ENCODE assay signal across 8 cellular contexts in genomic region chr19:16608290-16608704, GRCh38. TPM values are rescaled to one million over a fixed set of nuclear protein-coding genes. Genes with fewer than 3 reads are reported as not detected.
DNase-seq lines count a peak whose midpoint lies in the region; ATAC-seq and TF ChIP-seq lines count a peak whose summit lies in the region.

No MANE protein-coding gene starts in this region.

- H3K27me3 ChIP-seq in neutrophil: no peaks in the 10 kb centered on the region

- intact Hi-C loops in OCI-LY7 (cut with micrococcal nuclease; ENCODE audit: unreplicated experiment): no loop called here

- peaks cover 64% of the 10 kb centered on the region for H3K4me1 ChIP-seq in OCI-LY7 (ENCODE audit: insufficient read depth, low read length, poor library complexity, severe bottlenecking)
- H3K4me1 ChIP-seq in neutrophil (ENCODE audit: control insufficient read depth in 1 of 2, insufficient read depth in 1 of 2, low read depth in 1 of 2, low read length in 1 of 2): peaks cover 40 to 46% of the 10 kb centered on the region in 2 experiments

- DNase-seq in CD1c-positive myeloid dendritic cell (ENCODE audit: extremely low spot score) (peak; percentile 67), OCI-LY7 (ENCODE audit: low spot score) (no peak), epithelial cell of esophagus (ENCODE audit: low read depth) (peak; percentile 66), mesenteric fat pad (ENCODE audit: low spot score) (no peak), LoVo (ENCODE audit: low spot score) (no peak), NCI-H748 treated with DMSO at 0.1 percent for 48 hours (lab: John Stamatoyannopoulos, UW) (no peak)

- H3K27ac ChIP-seq in OCI-LY7 (ENCODE audit: low read depth, low read length, poor library complexity, severe bottlenecking) (peak overlapping the region; percentile 15), neutrophil (peak overlapping the region; percentile 59)

- H3K9me2 ChIP-seq in OCI-LY7 (ENCODE audit: insufficient read depth, low read length): no peaks in the 10 kb centered on the region

- peaks cover 43% of the 10 kb centered on the region for H4K20me1 ChIP-seq in OCI-LY7 (ENCODE audit: insufficient read depth, low read length)

- no peak overlapping the region for H3K4me3 ChIP-seq in OCI-LY7 (ENCODE audit: low read depth, low read length, poor library complexity, severe bottlenecking)
- H3K4me3 ChIP-seq in epithelial cell of esophagus (ENCODE audit: low read length): no peak overlapping the region
- H3K4me3 ChIP-seq in neutrophil (ENCODE audit: low read depth in 1 of 2, low read length in 1 of 2): no peak overlapping the region

- peak overlapping the region; percentile 12; the same call in 1 of the 2 replicates for H3K4me2 ChIP-seq in OCI-LY7 (ENCODE audit: low read length)

- H3K79me2 ChIP-seq in OCI-LY7 (ENCODE audit: insufficient read depth, low read depth, low read length): peaks cover 100% of the 10 kb centered on the region

- POLR2A ChIA-PET in OCI-LY7 (lab: Charles Lee): no interaction called here

- H3K9me3 ChIP-seq in OCI-LY7 (ENCODE audit: low read length) (no peaks in the 10 kb centered on the region), neutrophil (no peaks in the 10 kb centered on the region)

- TSS peak; percentile 19 for BruUV-seq in OCI-LY7 (replicated peaks; lab: Mats Ljungman, UMichigan)

- H2AFZ ChIP-seq in OCI-LY7 (ENCODE audit: low read length): no peak overlapping the region

- no peak for ATAC-seq in GM18520 (IDR thresholded peaks at IDR 0.05; ENCODE audit: unreplicated experiment)

- CTCF ChIA-PET in OCI-LY7 (lab: Charles Lee; ENCODE audit: unreplicated experiment): no interaction called here

- no peak for TF ChIP-seq CTCF in OCI-LY7 (conservative IDR thresholded peaks at IDR 0.05; ENCODE audit: low read length)
- no peak for TF ChIP-seq CTCF in epithelial cell of esophagus (IDR thresholded peaks at IDR 0.05; ENCODE audit: insufficient read depth, low read depth, low read length, missing control alignments)
- TF ChIP-seq CTCF in neutrophil (IDR thresholded peaks at IDR 0.05): no peak

- peaks cover 23% of the 10 kb centered on the region; the same call in 1 of the 2 replicates for H3K36me3 ChIP-seq in OCI-LY7 (ENCODE audit: insufficient read depth, low read length)
- H3K36me3 ChIP-seq in neutrophil: no peaks in the 10 kb centered on the region

RNA-seq across cellular contexts. Expression of gene MED26, which starts 19.7 kb away (rescaled TPM):
- total RNA-seq in OCI-LY7 (2014; rRNA removed; shearing (Covaris generic)): 17.2 and 19.4 TPM in 2 replicates
- total RNA-seq in OCI-LY7 (2022): 26.8 and 27.1 TPM in 2 replicates
- total RNA-seq in mesenteric fat pad: 12.7 TPM

RNA-seq across cellular contexts. Expression of gene SLC35E1, which starts 36.1 kb away (rescaled TPM):
- 17.3 and 21.1 TPM in 2 replicates for total RNA-seq in OCI-LY7 (2014; rRNA removed; shearing (Covaris generic))
- total RNA-seq in OCI-LY7 (2022): 37.2 and 41.2 TPM in 2 replicates
- total RNA-seq in mesenteric fat pad: 48.7 TPM

RNA-seq across cellular contexts. Expression of gene SMIM7, which starts 51.6 kb away (rescaled TPM):
- 75.5 and 87.0 TPM in 2 replicates for total RNA-seq in OCI-LY7 (2014; rRNA removed; shearing (Covaris generic))
- total RNA-seq in OCI-LY7 (2022): 96.3 and 104 TPM in 2 replicates
- 56.2 TPM for total RNA-seq in mesenteric fat pad

RNA-seq across cellular contexts. Expression of gene TMEM38A, which starts 52.6 kb away (rescaled TPM):
- 10.3 and 20.4 TPM in 2 replicates for total RNA-seq in OCI-LY7 (2014; rRNA removed; shearing (Covaris generic))
- total RNA-seq in OCI-LY7 (2022) (18.1 and 23.6 TPM in 2 replicates), mesenteric fat pad (2.1 TPM)

Comparison
In these comparisons a context has a peak if more than half of its experiments do, and no peak if none do; other contexts are left out.
1. DNase-seq: peak in CD1c-positive myeloid dendritic cell (single experiment) and epithelial cell of esophagus (single experiment); none in OCI-LY7 (single experiment), mesenteric fat pad (single experiment), LoVo (single experiment) and NCI-H748 treated with DMSO at 0.1 percent for 48 hours (single experiment).